Comparison of ENCODE assay signal across 8 cellular contexts in the genomic region with DNA sequence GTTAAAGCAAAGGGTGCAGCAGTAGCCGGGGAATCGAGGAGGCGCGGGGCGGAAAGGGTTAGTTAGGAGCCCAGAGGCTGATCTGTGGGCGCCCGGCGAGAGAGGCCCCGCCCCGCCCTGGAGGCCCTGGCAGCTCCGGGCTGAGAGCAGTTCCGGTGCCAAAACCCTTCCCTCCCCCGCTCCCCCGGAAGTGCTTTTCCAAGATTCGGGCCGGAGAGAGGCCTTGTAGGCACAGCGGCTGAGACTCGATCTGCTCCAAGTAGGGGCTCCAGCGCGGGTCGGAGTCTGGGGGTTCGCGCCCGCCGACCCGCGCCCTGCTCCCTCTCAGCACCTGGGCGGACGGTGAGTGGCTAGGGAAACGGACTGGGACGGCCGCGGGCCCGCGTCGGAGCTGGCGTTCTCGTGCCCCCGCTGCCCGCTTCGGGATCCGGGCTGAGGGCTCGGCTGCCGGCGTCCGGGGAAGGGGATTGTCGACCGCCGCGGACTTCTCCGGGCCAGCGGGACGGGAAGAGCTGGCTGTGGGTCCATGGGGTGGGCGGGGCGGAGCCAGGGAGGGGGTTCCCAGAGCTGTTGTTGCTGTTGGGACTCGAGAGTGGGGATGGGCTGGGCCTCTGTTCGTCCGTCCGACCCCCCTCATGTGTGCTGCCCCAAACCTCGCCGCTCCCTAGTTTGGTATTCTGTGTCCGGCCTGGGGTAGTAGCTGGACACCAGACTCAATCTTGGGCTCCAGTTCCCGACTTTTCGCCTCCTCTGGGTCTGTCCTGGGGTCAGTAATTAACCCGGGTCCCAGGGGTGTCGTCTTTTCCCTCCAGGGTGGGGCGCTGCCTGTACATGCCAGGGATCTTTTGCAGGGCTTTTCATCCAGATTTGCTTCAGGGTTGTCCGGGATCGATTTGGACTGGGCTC. TPM values are rescaled to one million over a fixed set of nuclear protein-coding genes. Genes with fewer than 3 reads are reported as not detected.
DNase-seq lines count a peak whose midpoint lies in the region; FAIRE-seq and TF ChIP-seq lines count a peak whose summit lies in the region.

Gene FRS2 (plus strand): TSS at position 200 of the 906 bp plus-strand sequence. CDS start 98,643 bp downstream, outside the sequence.

- H2AFZ ChIP-seq in MM.1S (ENCODE audit: low read length) = peak within 1 kb of the TSS; percentile 93

- H3K4me3 ChIP-seq in MM.1S (ENCODE audit: low read length) = peak within 1 kb of the TSS; percentile 87
- peak within 1 kb of the TSS; percentile 97 for H3K4me3 ChIP-seq in SJCRH30
- H3K4me3 ChIP-seq in neutrophil (ENCODE audit: low read depth in 1 of 2, low read length in 1 of 2) = peak within 1 kb of the TSS; percentile 83 to 88

- H3K9me2 ChIP-seq in MM.1S (replicated peaks; ENCODE audit: insufficient read depth, low read length) = no peaks in the 10 kb centered on the region

- H3K4me2 ChIP-seq in MM.1S (ENCODE audit: low read depth, low read length) = peak within 1 kb of the TSS; percentile 66

- peak within 1 kb of the TSS; percentile 89 for H3K9ac ChIP-seq in MM.1S (ENCODE audit: low read length)

- H3K9me3 ChIP-seq in MM.1S (replicated peaks; ENCODE audit: insufficient read depth, low read length) = no peaks in the 10 kb centered on the region
- no peaks in the 10 kb centered on the region for H3K9me3 ChIP-seq in SJCRH30 (replicated peaks)
- H3K9me3 ChIP-seq in neutrophil = no peaks in the 10 kb centered on the region

- H3K4me1 ChIP-seq in MM.1S (ENCODE audit: low read length) = peaks cover 19% of the 10 kb centered on the region
- H3K4me1 ChIP-seq in SJCRH30 = peaks cover 10% of the 10 kb centered on the region
- peaks cover 18 to 21% of the 10 kb centered on the region in 2 experiments for H3K4me1 ChIP-seq in neutrophil (ENCODE audit: control insufficient read depth in 1 of 2, insufficient read depth in 1 of 2, low read depth in 1 of 2, low read length in 1 of 2)

- H3F3A ChIP-seq in MM.1S (ENCODE audit: insufficient read depth, low read length) = no peaks in the 10 kb centered on the region

- no peaks in the 10 kb centered on the region for H3K27me3 ChIP-seq in MM.1S (replicated peaks; ENCODE audit: insufficient read depth, low read length)
- no peaks in the 10 kb centered on the region for H3K27me3 ChIP-seq in SJCRH30
- H3K27me3 ChIP-seq in neutrophil = no peaks in the 10 kb centered on the region

- no peaks in the 10 kb centered on the region for H3K36me3 ChIP-seq in MM.1S (replicated peaks; ENCODE audit: insufficient read depth, low read length)
- 0 out of 2 replicates have a peak, but pooled peaks cover 3% of the 10 kb centered on the region for H3K36me3 ChIP-seq in SJCRH30
- H3K36me3 ChIP-seq in neutrophil = no peaks in the 10 kb centered on the region

- H3K79me2 ChIP-seq in MM.1S (ENCODE audit: low read length) = peaks cover 53% of the 10 kb centered on the region

- FAIRE-seq in frontal cortex (lab: Jason Lieb, UNC) = no peak

- DNase-seq in GF-D8 (lab: John Stamatoyannopoulos, UW) = peak; percentile 70
- peak; percentile 92 for DNase-seq in HCEC 1CT
- DNase-seq in MM.1S = peak; percentile 84
- DNase-seq in SJCRH30 = peak; percentile 92 to 94
- peak; percentile 46 to 82 (median 62) for DNase-seq in activated naive CD4-positive, alpha-beta T cell (lab: John Stamatoyannopoulos, UW)
- DNase-seq in frontal cortex (ENCODE audit: low spot score in 2 of 2) = peak; percentile 92 to 97
- DNase-seq in substantia nigra (lab: John Stamatoyannopoulos, UW) = peak; percentile 52 to 96 (median 92)

- peak within 1 kb of the TSS; percentile 44; the same call in 1 of the 2 replicates for H3K27ac ChIP-seq in MM.1S (ENCODE audit: low read length)
- H3K27ac ChIP-seq in SJCRH30 = peak within 1 kb of the TSS; percentile 78
- peak within 1 kb of the TSS; percentile 74 for H3K27ac ChIP-seq in neutrophil
- peak within 1 kb of the TSS; percentile 85 for H3K27ac ChIP-seq in substantia nigra (ENCODE audit: low read depth, low read length, poor library complexity, severe bottlenecking)

- peaks cover 12% of the 10 kb centered on the region for H4K20me1 ChIP-seq in MM.1S (ENCODE audit: insufficient read depth, low read length)

- TF ChIP-seq CTCF in MM.1S (IDR thresholded peaks at IDR 0.05; ENCODE audit: low read length) (peak; percentile 36), neutrophil (IDR thresholded peaks at IDR 0.05) (peak; percentile 12)

RNA-seq across cellular contexts. Expression of gene FRS2, which starts in this region (rescaled TPM):
- 25.9 and 28.4 TPM in 2 replicates for total RNA-seq in SJCRH30 (2014; rRNA removed; shearing (Covaris generic))
- 55.4 TPM for total RNA-seq in frontal cortex

Comparison
In these comparisons a context has a peak if more than half of its experiments do, and no peak if none do; other contexts are left out.
1. Peak in every context shown above with its lines: DNase-seq, H3K4me3 ChIP-seq and H3K27ac ChIP-seq.